In the genomic region with DNA sequence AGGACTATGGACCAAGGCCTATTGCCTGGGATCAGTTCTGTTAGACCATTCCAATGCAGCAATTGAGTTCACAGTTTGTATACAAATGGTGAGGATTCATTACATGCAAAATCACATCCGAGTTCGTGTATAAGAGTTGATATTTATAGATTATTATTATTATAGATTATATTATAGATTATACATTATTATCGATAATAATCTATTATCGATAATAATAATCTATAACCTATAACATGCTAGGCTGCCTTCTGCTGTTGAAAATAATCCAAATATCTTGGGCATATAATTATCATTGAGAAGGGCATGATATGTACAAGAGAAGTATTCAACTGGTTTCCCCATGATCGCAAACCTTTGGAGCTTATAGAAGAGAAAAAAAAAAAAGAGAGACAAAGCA, we compare ENCODE assay signal across 7 cellular contexts.
"Had no signal": no experiment of that assay in that cellular context is flagged by ENCODE, and none has a peak within 500 bp of the region (broad histone marks: within the 10 kb centered on the region; RNA-seq: fewer than 3 reads in every experiment).

No MANE protein-coding gene starts in this region.

- DNase-seq: IMR-90, KBM-7, KG1 had no signal

- H3K9ac ChIP-seq: KMS-11 had no signal

- FAIRE-seq: HepG2, HTR-8/SVneo had no signal

- H3K4me2 ChIP-seq: KMS-11 had no signal

- H3K27ac ChIP-seq: HL-60, KMS-11 had no signal

- ATAC-seq: HepG2 had no signal
